8 cellular contexts compared by ENCODE assay signal in the genomic region with DNA sequence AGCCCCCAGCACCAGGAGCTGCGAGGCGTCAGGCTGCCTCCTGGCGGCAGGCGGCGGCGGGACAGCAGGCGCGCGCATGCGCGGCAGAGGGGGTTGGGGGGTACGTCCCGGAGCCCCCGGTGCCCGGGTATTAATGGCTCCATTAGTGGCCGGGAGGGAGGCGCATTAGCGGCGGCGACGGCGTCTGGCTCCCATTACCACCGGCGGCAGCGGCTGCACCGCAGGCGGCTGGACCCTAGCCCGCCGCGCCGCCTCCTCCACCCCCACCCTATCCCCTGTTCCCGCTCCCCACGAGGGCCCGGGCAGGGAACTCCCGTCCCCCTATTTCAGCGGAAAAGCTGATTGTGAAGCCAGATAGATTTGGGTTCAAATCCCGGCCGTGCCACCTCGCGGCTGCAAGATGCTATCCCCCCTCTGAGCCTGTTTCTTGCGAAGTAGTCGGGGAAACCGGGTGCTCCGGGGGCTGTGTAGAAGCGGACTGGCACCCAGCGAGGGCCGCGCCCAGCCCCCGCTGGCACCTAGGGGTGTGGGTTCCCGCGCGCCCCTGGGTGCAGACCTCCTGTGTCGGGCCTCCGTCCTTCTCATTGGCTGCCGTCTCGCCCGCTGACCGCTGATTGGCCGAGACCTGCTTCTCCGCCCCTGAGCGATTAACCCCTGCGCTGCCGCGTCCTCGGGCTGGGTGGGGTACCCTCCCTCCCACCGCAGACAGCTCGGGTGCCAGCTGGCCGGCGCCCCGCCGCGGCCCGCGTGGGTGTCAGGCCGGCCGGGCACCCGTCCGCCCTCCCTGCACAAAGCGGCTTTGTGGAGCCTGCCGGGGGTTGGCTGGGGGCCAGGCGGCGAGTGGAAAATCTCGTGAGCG. TPM values are rescaled to one million over a fixed set of nuclear protein-coding genes. Genes with fewer than 3 reads are reported as not detected.
DNase-seq lines count a peak whose midpoint lies in the region; ATAC-seq lines count a peak whose summit lies in the region.

No MANE protein-coding gene starts in this region.

- peak overlapping the region; percentile 85 for H3K4me2 ChIP-seq in mesenchymal stem cell (ENCODE audit: low read length, poor library complexity, severe bottlenecking)

- no peak overlapping the region for H2AFZ ChIP-seq in mesenchymal stem cell (ENCODE audit: low read depth, low read length)

- no peak overlapping the region for H3K23ac ChIP-seq in mesenchymal stem cell (ENCODE audit: low read length in 2 of 2)

- H3K36me3 ChIP-seq in effector memory CD4-positive, alpha-beta T cell (ENCODE audit: control insufficient read depth, insufficient read depth, low read length), result no peaks in the 10 kb centered on the region
- peaks cover 24% of the 10 kb centered on the region in 2 experiments for H3K36me3 ChIP-seq in mesenchymal stem cell (ENCODE audit: control insufficient read depth in 1 of 2, insufficient read depth in 2 of 2, low read depth in 1 of 2, low read length in 2 of 2)

- peak overlapping the region; percentile 75 for H3K27ac ChIP-seq in effector memory CD4-positive, alpha-beta T cell (ENCODE audit: insufficient read depth, low read length, poor library complexity, severe bottlenecking)
- peak overlapping the region; percentile 90 for H3K27ac ChIP-seq in mesenchymal stem cell (ENCODE audit: low read length, poor library complexity, severe bottlenecking)

- H2BK15ac ChIP-seq in mesenchymal stem cell (ENCODE audit: low read depth, poor library complexity, severe bottlenecking), result peak overlapping the region; percentile 94

- H2AK5ac ChIP-seq in mesenchymal stem cell (ENCODE audit: low read length, severe bottlenecking), result no peak overlapping the region

- peak overlapping the region; percentile 89 to 99 for H3K18ac ChIP-seq in mesenchymal stem cell (ENCODE audit: low read depth in 1 of 2, low read length in 2 of 2)

- H3K14ac ChIP-seq in mesenchymal stem cell (ENCODE audit: low read length in 2 of 2), result peak overlapping the region in 1 of 2 experiments; percentile 68

- peak overlapping the region; percentile 91 for H4K91ac ChIP-seq in mesenchymal stem cell (ENCODE audit: low read length)

- H3K4ac ChIP-seq in mesenchymal stem cell (ENCODE audit: low read depth in 1 of 2, low read length in 2 of 2), result peak overlapping the region; percentile 76 to 85

- H3K27me3 ChIP-seq in effector memory CD4-positive, alpha-beta T cell (replicated peaks; ENCODE audit: control insufficient read depth, insufficient read depth, low read length, poor library complexity, severe bottlenecking), result no peaks in the 10 kb centered on the region
- H3K27me3 ChIP-seq in mesenchymal stem cell (ENCODE audit: control insufficient read depth in 1 of 2, insufficient read depth in 1 of 2, low read length in 2 of 2), result no peaks in the 10 kb centered on the region

- peaks cover 42% of the 10 kb centered on the region for H3K4me1 ChIP-seq in effector memory CD4-positive, alpha-beta T cell (ENCODE audit: control insufficient read depth, insufficient read depth, low read length, poor library complexity, severe bottlenecking)
- peaks cover 67% of the 10 kb centered on the region for H3K4me1 ChIP-seq in mesenchymal stem cell (ENCODE audit: control insufficient read depth, insufficient read depth, low read depth, low read length)

- no peaks in the 10 kb centered on the region for H3K79me1 ChIP-seq in mesenchymal stem cell (replicated peaks; ENCODE audit: low read length, poor library complexity, severe bottlenecking)

- WGBS in mesenchymal stem cell, result under 1% methylated on average over 69 of the region's 84 CpGs

- peak overlapping the region; percentile 45 to 83 for H2BK12ac ChIP-seq in mesenchymal stem cell (ENCODE audit: low read length in 2 of 2)

- H3K9ac ChIP-seq in mesenchymal stem cell (ENCODE audit: low read length), result peak overlapping the region; percentile 79

- no peaks in the 10 kb centered on the region for H3K9me3 ChIP-seq in effector memory CD4-positive, alpha-beta T cell (ENCODE audit: control insufficient read depth, low read length)
- H3K9me3 ChIP-seq in mesenchymal stem cell (ENCODE audit: control insufficient read depth, low read length), result no peaks in the 10 kb centered on the region

- H3K4me3 ChIP-seq in effector memory CD4-positive, alpha-beta T cell (ENCODE audit: insufficient read depth, low read depth, low read length, poor library complexity, severe bottlenecking), result peak overlapping the region; percentile 85
- H3K4me3 ChIP-seq in mesenchymal stem cell (ENCODE audit: insufficient read depth in 1 of 2, low read depth in 1 of 2, low read length in 2 of 2), result peak overlapping the region; percentile 69 to 86

- peak overlapping the region; percentile 92 for H4K8ac ChIP-seq in mesenchymal stem cell (ENCODE audit: low read length)

- H2BK120ac ChIP-seq in mesenchymal stem cell (ENCODE audit: low read depth, low read length), result peak overlapping the region; percentile 98

- peak; percentile 27 for ATAC-seq in HG03521 (IDR thresholded peaks at IDR 0.05; ENCODE audit: unreplicated experiment)

- peak overlapping the region; percentile 80 for H2BK5ac ChIP-seq in mesenchymal stem cell (ENCODE audit: low read depth, low read length, poor library complexity, severe bottlenecking)

- DNase-seq in SKM-1 treated with dmso at 0.1 percent for 144 hours (lab: John Stamatoyannopoulos, UW; ENCODE audit: unreplicated experiment) (peak; percentile 44), SKM-1 (lab: John Stamatoyannopoulos, UW; ENCODE audit: unreplicated experiment) (no peak), NCI-H774 (lab: John Stamatoyannopoulos, UW) (peak; percentile 85), mesenchymal stem cell (peak; percentile 93)
- DNase-seq in activated CD8-positive, alpha-beta memory T cell treated with anti-CD3 and anti-CD28 coated beads for 24 hours, result peak; percentile 92
- peak; percentile 78 to 82 (median 80) for DNase-seq in effector memory CD4-positive, alpha-beta T cell
- DNase-seq in stimulated activated CD8-positive, alpha-beta memory T cell treated with anti-CD3 and anti-CD28 coated beads, Interleukin-12 subunit alpha, Interleukin-12 subunit beta, amount 100 ng/mL, for 24 hours (ENCODE audit: extremely low read depth), result peak; percentile 70

RNA-seq across cellular contexts. Expression of a gene that starts 11.1 kb away (rescaled TPM):
- 55.2 TPM for polyA plus RNA-seq in mesenchymal stem cell (2013, experiment 1 of 2)
- 52.0 TPM for polyA plus RNA-seq in mesenchymal stem cell (2013, experiment 2 of 2)

RNA-seq across cellular contexts. Expression of a gene that starts 21.8 kb away (rescaled TPM):
- 2.2 TPM for polyA plus RNA-seq in mesenchymal stem cell (2013, experiment 1 of 2)
- 2.4 TPM for polyA plus RNA-seq in mesenchymal stem cell (2013, experiment 2 of 2)

RNA-seq across cellular contexts. Expression of a gene that starts 22.3 kb away (rescaled TPM):
- 50.5 TPM for polyA plus RNA-seq in mesenchymal stem cell (2013, experiment 1 of 2)
- polyA plus RNA-seq in mesenchymal stem cell (2013, experiment 2 of 2), result 52.5 TPM

RNA-seq across cellular contexts. Expression of a gene that starts 25.2 kb away (rescaled TPM):
- polyA plus RNA-seq in mesenchymal stem cell (2013, experiment 1 of 2), result 57.9 TPM
- polyA plus RNA-seq in mesenchymal stem cell (2013, experiment 2 of 2), result 59.6 TPM

RNA-seq across cellular contexts. Expression of a gene that starts 33.0 kb away (rescaled TPM):
- 0.07 TPM for polyA plus RNA-seq in mesenchymal stem cell (2013, experiment 1 of 2)
- 0.23 TPM for polyA plus RNA-seq in mesenchymal stem cell (2013, experiment 2 of 2)
